In the genomic region with DNA sequence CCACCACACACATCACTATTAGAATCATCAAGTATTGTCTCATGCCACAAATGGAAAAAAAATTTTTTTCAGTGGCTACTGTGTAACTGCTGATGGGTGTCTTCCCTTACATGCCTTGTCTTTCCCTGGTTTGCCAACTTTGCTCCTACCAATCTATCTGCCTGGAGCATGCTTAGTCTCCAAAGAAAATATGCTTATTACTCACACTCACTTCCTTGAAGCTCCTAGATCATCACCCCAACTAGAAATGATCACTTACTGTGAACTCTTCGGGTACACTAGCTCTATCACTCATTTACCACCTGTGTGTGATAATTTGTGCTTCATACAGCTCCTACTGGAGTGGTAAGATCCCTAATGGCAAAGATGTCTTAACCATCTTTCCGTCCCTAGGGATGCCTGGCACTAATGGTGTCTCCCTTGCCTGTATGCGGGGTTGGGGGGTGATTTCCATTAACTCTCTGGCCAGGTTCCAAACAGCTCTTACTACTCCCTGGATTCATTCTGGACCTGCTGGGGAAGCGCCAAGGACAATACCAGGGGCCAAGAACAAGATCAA, we compare ENCODE assay signal across 8 cellular contexts. TPM values are rescaled to one million over a fixed set of nuclear protein-coding genes. Genes with fewer than 3 reads are reported as not detected.
DNase-seq lines count a peak whose midpoint lies in the region; ATAC-seq and TF ChIP-seq lines count a peak whose summit lies in the region.

No MANE protein-coding gene starts in this region.

- H3K36me3 Mint-ChIP-seq in CD8-positive, alpha-beta T cell = peaks cover 22% of the 10 kb centered on the region
- H3K36me3 Mint-ChIP-seq in T-helper 17 cell (ENCODE audit: low read depth) = no peaks in the 10 kb centered on the region

- intact Hi-C loops in CD8-positive, alpha-beta T cell (cut with DNase I, micrococcal nuclease) = loop anchor here (1.0 to 2.0 kb wide), 5 partner anchors 27 to 87 kb away; a partner anchor contains a TSS

- ATAC-seq in CD8-positive, alpha-beta T cell = no peak
- ATAC-seq in HG02840 (IDR thresholded peaks at IDR 0.05; ENCODE audit: low FRiP score, unreplicated experiment) = peak; percentile 3
- ATAC-seq in T-helper 17 cell = no peak
- ATAC-seq in gastroesophageal sphincter = peak; percentile 12
- no peak for ATAC-seq in HG03097 (IDR thresholded peaks at IDR 0.05; ENCODE audit: low FRiP score, unreplicated experiment)

- POLR2A ChIA-PET in CD8-positive, alpha-beta T cell (lab: Charles Lee) = interaction anchor here (0.6 to 0.8 kb wide), 2 partner anchors 10 to 87 kb away, joined by 3 to 4 read pairs; a partner anchor contains a TSS

- no peak for DNase-seq in CD8-positive, alpha-beta T cell
- DNase-seq in T-helper 17 cell (no peak), retina (peak; percentile 7), GM20000 (ENCODE audit: low spot score) (no peak)
- no peak for DNase-seq in activated CD8-positive, alpha-beta memory T cell treated with anti-CD3 and anti-CD28 coated beads, Interleukin-2, amount 50 U/mL, for 4 hours

- peak overlapping the region; percentile 85 for H3K4me3 ChIP-seq in CD8-positive, alpha-beta T cell (ENCODE audit: low read depth, low read length)
- peak overlapping the region; percentile 88 for H3K4me3 ChIP-seq in gastroesophageal sphincter

- H3K36me3 ChIP-seq in CD8-positive, alpha-beta T cell (ENCODE audit: insufficient read depth, low read length) = no peaks in the 10 kb centered on the region
- peaks cover 0 to 12% of the 10 kb centered on the region in 2 donors for H3K36me3 ChIP-seq in gastroesophageal sphincter

- H3K27ac Mint-ChIP-seq in CD8-positive, alpha-beta T cell = peak overlapping the region; percentile 89
- H3K27ac Mint-ChIP-seq in T-helper 17 cell = peak overlapping the region; percentile 94

- H3K4me1 ChIP-seq in CD8-positive, alpha-beta T cell (ENCODE audit: insufficient read depth, low read length) = peaks cover 11% of the 10 kb centered on the region
- H3K4me1 ChIP-seq in gastroesophageal sphincter = peaks cover 0 to 35% (median 11%) of the 10 kb centered on the region in 3 donors

- no peaks in the 10 kb centered on the region for H3K9me3 Mint-ChIP-seq in CD8-positive, alpha-beta T cell

- H3K4me3 Mint-ChIP-seq in CD8-positive, alpha-beta T cell = peak overlapping the region; percentile 90
- H3K4me3 Mint-ChIP-seq in T-helper 17 cell = peak overlapping the region; percentile 96

- TF ChIP-seq POLR2A in gastroesophageal sphincter (IDR thresholded peaks at IDR 0.05) = no peak

- WGBS in gastroesophageal sphincter (ENCODE audit: low coverage in 1 of 2), 2 donors = 0 to 15% methylated on average over 2 to 3 of the region's 4 CpGs

- H3K27me3 ChIP-seq in CD8-positive, alpha-beta T cell (ENCODE audit: insufficient read depth, low read length) = no peaks in the 10 kb centered on the region
- no peaks in the 10 kb centered on the region for H3K27me3 ChIP-seq in gastroesophageal sphincter

- peak overlapping the region; percentile 52 for H3K27ac ChIP-seq in CD8-positive, alpha-beta T cell (ENCODE audit: low read depth, low read length)
- peak overlapping the region in 3 of 4 donors; percentile 79 to 83 (median 82) for H3K27ac ChIP-seq in gastroesophageal sphincter

- peaks cover 38% of the 10 kb centered on the region for H3K4me1 Mint-ChIP-seq in CD8-positive, alpha-beta T cell (ENCODE audit: low read depth)
- peaks cover 36% of the 10 kb centered on the region for H3K4me1 Mint-ChIP-seq in T-helper 17 cell

- CTCF ChIA-PET in CD8-positive, alpha-beta T cell (lab: Charles Lee) = interaction anchor here (1.3 to 2.1 kb wide), 4 partner anchors 9 to 89 kb away, joined by 3 to 9 read pairs (median 6); a partner anchor contains a TSS

- no peak for TF ChIP-seq EP300 in gastroesophageal sphincter (IDR thresholded peaks at IDR 0.05)

- no peak for TF ChIP-seq CTCF in CD8-positive, alpha-beta T cell (IDR thresholded peaks at IDR 0.05)
- TF ChIP-seq CTCF in gastroesophageal sphincter (IDR thresholded peaks at IDR 0.05) (no peak), GM20000 (IDR thresholded peaks at IDR 0.05; ENCODE audit: extremely low read depth, missing control alignments) (no peak)

- H3K27me3 Mint-ChIP-seq in CD8-positive, alpha-beta T cell (ENCODE audit: low read depth) = no peaks in the 10 kb centered on the region
- H3K27me3 Mint-ChIP-seq in T-helper 17 cell = no peaks in the 10 kb centered on the region

- H3K9me3 ChIP-seq in CD8-positive, alpha-beta T cell (ENCODE audit: low read length) = no peaks in the 10 kb centered on the region
- H3K9me3 ChIP-seq in T-helper 17 cell (ENCODE audit: control insufficient read depth, low read length, poor library complexity, severe bottlenecking) (no peaks in the 10 kb centered on the region), gastroesophageal sphincter (no peaks in the 10 kb centered on the region)

RNA-seq across cellular contexts. Expression of a gene that starts 0.8 kb away (rescaled TPM):
- 10 to 100 TPM; 30.1 to 33.0 TPM for total RNA-seq in CD8-positive, alpha-beta T cell
- 10 to 100 TPM; 19.2 to 23.6 TPM for total RNA-seq in T-helper 17 cell
- 10 to 100 TPM in 2 of 4 donors, 1 to 10 TPM in 2; 7.8 to 12.8 (median 10.1) TPM for total RNA-seq in gastroesophageal sphincter

RNA-seq across cellular contexts. Expression of a gene that starts 27.3 kb away (rescaled TPM):
- 10 to 100 TPM; 24.6 to 31.3 TPM for total RNA-seq in CD8-positive, alpha-beta T cell
- total RNA-seq in T-helper 17 cell = 10 to 100 TPM; 19.9 to 40.6 TPM
- total RNA-seq in gastroesophageal sphincter = 10 to 100 TPM in 1 of 4 donors, 1 to 10 TPM in 3; 2.2 to 12.7 (median 4.5) TPM

Comparison
In these comparisons a context has a peak if more than half of its experiments do, and no peak if none do; other contexts are left out.
1. ATAC-seq: peak in HG02840 (single experiment) and gastroesophageal sphincter (single experiment); none in CD8-positive, alpha-beta T cell (single experiment), T-helper 17 cell (single experiment) and HG03097 (single experiment).